15 cellular contexts compared by ENCODE assay signal in the genomic region with DNA sequence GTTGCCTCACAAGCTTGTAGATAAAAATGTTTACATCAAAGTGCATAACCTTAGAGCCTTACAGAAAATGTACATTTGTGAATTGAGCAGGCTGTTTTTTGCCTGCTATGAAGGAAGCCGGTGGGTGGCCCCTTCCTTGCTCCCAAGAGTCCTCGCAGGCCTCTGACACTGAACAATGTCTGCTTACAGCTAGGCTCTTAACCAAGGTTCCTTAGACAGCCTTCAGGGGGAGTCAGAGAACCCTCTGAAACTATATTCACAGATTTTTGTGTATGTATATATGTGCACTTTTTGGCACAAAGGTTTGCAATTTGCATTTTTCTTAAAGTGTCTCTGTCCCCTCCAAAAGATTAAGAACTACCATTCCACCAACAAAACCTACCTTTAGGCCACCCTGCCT.
DNase-seq lines count a peak whose midpoint lies in the region; ATAC-seq and TF ChIP-seq lines count a peak whose summit lies in the region.
"Had no signal": no experiment of that assay in that cellular context is flagged by ENCODE, and none has a peak within 500 bp of the region (broad histone marks: within the 10 kb centered on the region; RNA-seq: fewer than 3 reads in every experiment).

No MANE protein-coding gene starts in this region.

- H3K79me2 ChIP-seq in H9 (ENCODE audit: insufficient read depth, low read length): no peaks in the 10 kb centered on the region

- H3K36me3 Mint-ChIP-seq in H9 (ENCODE audit: insufficient read depth in 1 of 3, low read depth in 3 of 3) (no peaks in the 10 kb centered on the region), glutamatergic neuron (ENCODE audit: unreplicated experiment) (no peaks in the 10 kb centered on the region)
- H3K36me3 Mint-ChIP-seq: activated naive CD8-positive, alpha-beta T cell treated with anti-CD3 and anti-CD28 coated beads for 36 hours; CD4-positive, CD25-positive, alpha-beta regulatory T cell had no signal

- no peak overlapping the region for H3K18ac ChIP-seq in H9 (ENCODE audit: insufficient read length, low read depth, low read length)

- H3K36me3 ChIP-seq in SK-N-MC (ENCODE audit: insufficient read depth, low read length): no peaks in the 10 kb centered on the region
- H3K36me3 ChIP-seq: stomach had no signal

- no CpG with 5 or more reads among the region's 2 CpGs for WGBS in H9 (ENCODE audit: extremely low coverage, insufficient read length, low lambda C conversion rate)

- no peak overlapping the region for H3K56ac ChIP-seq in H9 (ENCODE audit: insufficient read length, low read depth, low read length)

- H3K79me1 ChIP-seq in H9 (ENCODE audit: insufficient read depth, low read depth, low read length, poor library complexity, severe bottlenecking): no peaks in the 10 kb centered on the region

- H2BK15ac ChIP-seq in H9 (ENCODE audit: low read depth, low read length): no peak overlapping the region

- peaks cover 0 to 1% of the 10 kb centered on the region in 2 experiments; a peak in 2 of 5 replicates for H3K9me3 Mint-ChIP-seq in H9
- no peaks in the 10 kb centered on the region for H3K9me3 Mint-ChIP-seq in glutamatergic neuron (ENCODE audit: unreplicated experiment)
- H3K9me3 Mint-ChIP-seq: activated naive CD8-positive, alpha-beta T cell treated with anti-CD3 and anti-CD28 coated beads for 36 hours had no signal

- H2AFZ ChIP-seq in H9 (ENCODE audit: low read length): no peak overlapping the region

- no peaks in the 10 kb centered on the region for H3K4me1 ChIP-seq in H9 (ENCODE audit: insufficient read depth, low read length)
- H3K4me1 ChIP-seq: psoas muscle, stomach had no signal

- H4K91ac ChIP-seq in H9 (ENCODE audit: insufficient read length, low read depth, low read length): no peak overlapping the region

- in situ Hi-C loops in GM13976 (cut with MboI; ENCODE audit: low sequenced_read_pairs, unreplicated experiment): no loop called here

- no peak overlapping the region for H3K14ac ChIP-seq in H9 (ENCODE audit: insufficient read depth, low read length)

- no peaks in the 10 kb centered on the region for H4K20me1 ChIP-seq in H9 (ENCODE audit: control insufficient read depth, insufficient read depth, insufficient read length)

- intact Hi-C loops in Right ventricle myocardium inferior (cut with DNase I): no loop called here

- no peak overlapping the region for H3T11ph ChIP-seq in H9 (ENCODE audit: low read length)

- H3K9me3 ChIP-seq in H9 (ENCODE audit: control insufficient read depth, low read depth, low read length): no peaks in the 10 kb centered on the region
- H3K9me3 ChIP-seq in SK-N-MC (ENCODE audit: low read depth, low read length): no peaks in the 10 kb centered on the region
- H3K9me3 ChIP-seq: psoas muscle, stomach had no signal

- H3K9ac ChIP-seq in H9 (ENCODE audit: extremely low read depth, insufficient read length, low read length) (no peak overlapping the region), SK-N-MC (ENCODE audit: insufficient read length) (no peak overlapping the region)

- peak; percentile 44 for DNase-seq in H9
- peak; percentile 10 for DNase-seq in SK-N-MC (ENCODE audit: low read depth, low spot score)
- DNase-seq in glutamatergic neuron: no peak
- no peak for DNase-seq in stimulated activated CD4-positive, alpha-beta T cell treated with anti-CD3 and anti-CD28 coated beads, Interleukin-4, amount 100 ng/mL, for 24 hours
- DNase-seq in Right ventricle myocardium inferior (ENCODE audit: missing footprints): no peak
- no peak for DNase-seq in GM13976 (ENCODE audit: low spot score)
- DNase-seq: activated naive CD8-positive, alpha-beta T cell treated with anti-CD3 and anti-CD28 coated beads for 36 hours; CD4-positive, CD25-positive, alpha-beta regulatory T cell; NCI-H146; psoas muscle; stimulated activated CD4-positive, alpha-beta T cell treated with anti-CD3 and anti-CD28 coated beads, Interleukin-4, amount 100 ng/mL, for 1 hour; stomach had no signal

- H3K27ac ChIP-seq in C4-2B (no peak overlapping the region), H9 (ENCODE audit: insufficient read length, low read depth, low read length) (no peak overlapping the region), SK-N-MC (no peak overlapping the region)
- H3K27ac ChIP-seq: HL-60, psoas muscle, stomach had no signal

- no peak overlapping the region for H3K4me2 ChIP-seq in H9 (ENCODE audit: insufficient read depth, insufficient read length, low read length)

- H2AK5ac ChIP-seq in H9 (ENCODE audit: insufficient read length, low read length): no peak overlapping the region

- H4K5ac ChIP-seq in H9 (ENCODE audit: insufficient read length, low read depth, low read length): no peak overlapping the region

- H3K27ac Mint-ChIP-seq in H9: no peak overlapping the region
- no peak overlapping the region for H3K27ac Mint-ChIP-seq in glutamatergic neuron (ENCODE audit: unreplicated experiment)
- H3K27ac Mint-ChIP-seq: activated naive CD8-positive, alpha-beta T cell treated with anti-CD3 and anti-CD28 coated beads for 36 hours; CD4-positive, CD25-positive, alpha-beta regulatory T cell had no signal

- H3K23me2 ChIP-seq in H9 (ENCODE audit: insufficient read length, low read depth, low read length, poor library complexity, severe bottlenecking): no peaks in the 10 kb centered on the region

- no peak overlapping the region for H2BK12ac ChIP-seq in H9 (ENCODE audit: insufficient read length, low read depth, low read length)

- H3K27me3 Mint-ChIP-seq in H9 (ENCODE audit: low read depth): no peaks in the 10 kb centered on the region; the same call in 1 of the 2 replicates
- H3K27me3 Mint-ChIP-seq in glutamatergic neuron (ENCODE audit: unreplicated experiment): no peaks in the 10 kb centered on the region
- H3K27me3 Mint-ChIP-seq: CD4-positive, CD25-positive, alpha-beta regulatory T cell had no signal

- H2BK20ac ChIP-seq in H9 (ENCODE audit: low read depth, low read length, poor library complexity, severe bottlenecking): no peak overlapping the region

- H2BK5ac ChIP-seq in H9 (ENCODE audit: insufficient read length, low read length): no peak overlapping the region

- no peak overlapping the region for H3K23ac ChIP-seq in H9 (ENCODE audit: insufficient read length, low read depth, low read length)

- no peak for ATAC-seq in Right ventricle myocardium inferior
- no peak for ATAC-seq in GM19463 (IDR thresholded peaks at IDR 0.05; ENCODE audit: unreplicated experiment)
- ATAC-seq: psoas muscle had no signal

- H2BK120ac ChIP-seq in H9 (ENCODE audit: low read depth, low read length, poor library complexity, severe bottlenecking): no peak overlapping the region

- no peak overlapping the region for H3K4me3 Mint-ChIP-seq in H9
- no peak overlapping the region for H3K4me3 Mint-ChIP-seq in glutamatergic neuron (ENCODE audit: unreplicated experiment)
- H3K4me3 Mint-ChIP-seq: activated naive CD8-positive, alpha-beta T cell treated with anti-CD3 and anti-CD28 coated beads for 36 hours; CD4-positive, CD25-positive, alpha-beta regulatory T cell had no signal

- TF ChIP-seq CTCF in C4-2B (conservative IDR thresholded peaks at IDR 0.05) (peak; percentile 37), H9 (conservative IDR thresholded peaks at IDR 0.05) (peak; percentile 60), glutamatergic neuron (IDR thresholded peaks at IDR 0.05; ENCODE audit: partially characterized antibody, unreplicated experiment) (peak; percentile 20), GM13976 (IDR thresholded peaks at IDR 0.05; ENCODE audit: borderline replicate concordance, control extremely low read depth, extremely low read depth, insufficient read depth, missing control alignments) (no peak)

- H3K4me3 ChIP-seq in SK-N-MC: no peak overlapping the region
- H3K4me3 ChIP-seq: psoas muscle, stomach had no signal

- H3K4me1 Mint-ChIP-seq in H9: no peaks in the 10 kb centered on the region
- H3K4me1 Mint-ChIP-seq in glutamatergic neuron (ENCODE audit: low read depth, unreplicated experiment): no peaks in the 10 kb centered on the region
- H3K4me1 Mint-ChIP-seq: activated naive CD8-positive, alpha-beta T cell treated with anti-CD3 and anti-CD28 coated beads for 36 hours; CD4-positive, CD25-positive, alpha-beta regulatory T cell had no signal

- no peak overlapping the region for H4K8ac ChIP-seq in H9 (replicated peaks; ENCODE audit: insufficient read length, low read depth, low read length)

- no peaks in the 10 kb centered on the region; the same call in 1 of the 2 replicates for H3K27me3 ChIP-seq in H9 (ENCODE audit: insufficient read depth, low read length)
- H3K27me3 ChIP-seq: stomach had no signal

- H3K4ac ChIP-seq in H9 (ENCODE audit: low read depth, low read length): no peak overlapping the region

Comparison
In these comparisons a context has a peak if more than half of its experiments do, and no peak if none do; other contexts are left out.
1. DNase-seq: peak in H9 (single experiment) and SK-N-MC (single experiment); none in glutamatergic neuron (single experiment), stimulated activated CD4-positive, alpha-beta T cell treated with anti-CD3 and anti-CD28 coated beads, Interleukin-4, amount 100 ng/mL, for 24 hours (single experiment), Right ventricle myocardium inferior (single experiment) and GM13976 (single experiment).